In the genomic region with DNA sequence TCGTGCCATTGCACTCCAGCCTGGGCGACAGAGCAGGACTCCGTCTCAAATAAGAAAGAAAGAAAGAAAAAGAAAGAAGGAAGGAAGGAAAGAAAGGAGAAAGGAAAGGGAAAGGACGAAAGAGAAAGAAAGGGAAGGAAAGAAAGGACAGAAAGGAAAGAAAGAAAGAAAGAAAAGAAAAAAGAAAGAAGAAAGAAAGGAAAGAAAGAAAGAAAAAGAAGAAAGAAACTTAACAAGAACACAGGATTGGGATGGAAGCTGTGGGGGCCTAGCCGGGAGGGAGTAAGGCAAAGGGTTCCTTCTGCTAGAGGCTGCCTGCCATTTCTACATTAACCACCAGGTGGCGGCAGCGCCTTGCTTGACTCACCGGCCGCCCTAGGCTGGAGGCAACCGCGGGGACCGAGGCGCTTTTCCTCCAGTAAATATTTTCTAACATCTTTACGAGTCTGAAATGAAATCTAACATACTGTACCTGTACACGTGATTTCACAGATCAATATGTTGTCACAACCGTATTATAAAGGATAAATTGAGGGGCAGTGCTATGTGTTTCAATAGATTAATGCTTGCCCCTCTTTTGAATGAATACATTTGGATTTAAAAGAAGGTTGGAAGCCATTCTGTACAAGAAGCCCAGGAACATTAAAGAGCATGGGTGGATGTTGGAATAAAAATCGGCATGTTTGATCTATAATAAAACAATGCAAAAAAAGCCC, we compare ENCODE assay signal across 8 cellular contexts. TPM values are rescaled to one million over a fixed set of nuclear protein-coding genes. Genes with fewer than 3 reads are reported as not detected.
DNase-seq lines count a peak whose midpoint lies in the region; ATAC-seq and TF ChIP-seq lines count a peak whose summit lies in the region.

No MANE protein-coding gene starts in this region.

- H3K36me3 ChIP-seq in colonic mucosa (no peaks in the 10 kb centered on the region), left lung (peaks cover 0 to 39% of the 10 kb centered on the region in 2 donors)

- H3K4me3 ChIP-seq in colonic mucosa = no peak overlapping the region
- H3K4me3 ChIP-seq in left lung = peak overlapping the region in 1 of 2 donors; percentile 8

- DNase-seq in CD1c-positive myeloid dendritic cell (ENCODE audit: extremely low spot score) (peak; percentile 92), NCI-H82 (lab: John Stamatoyannopoulos, UW) (peak; percentile 94), colonic mucosa (peak; percentile 94), left lung (peak; percentile 89 to 97)
- DNase-seq in activated CD4-positive, alpha-beta T cell treated with anti-CD3 and anti-CD28 coated beads, Interleukin-2, amount 50 U/mL, for 24 hours (ENCODE audit: low read depth in 1 of 2, low spot score in 1 of 2) = peak; percentile 83 to 85
- peak; percentile 82 to 90 for DNase-seq in stimulated activated CD4-positive, alpha-beta T cell treated with anti-CD3 and anti-CD28 coated beads, Interleukin-4, amount 100 ng/mL, for 4 hours

- H3K9me3 ChIP-seq in colonic mucosa (no peaks in the 10 kb centered on the region), left lung (no peaks in the 10 kb centered on the region)

- intact Hi-C loops in colonic mucosa (cut with DNase I) (loop anchor here (2.0 kb wide), 1 partner anchor 202 kb away; no protein-coding TSS in a partner anchor), left lung (cut with DNase I) (loop anchor here in 1 of 2 donors (10.0 kb wide), 1 partner anchor 54 kb away; a partner anchor contains a TSS)

- peak; percentile 99 for TF ChIP-seq CTCF in colonic mucosa (IDR thresholded peaks at IDR 0.05)
- TF ChIP-seq CTCF in left lung (IDR thresholded peaks at IDR 0.05) = peak; percentile 98 to 99

- peak; percentile 46 for ATAC-seq in HG03097 (IDR thresholded peaks at IDR 0.05; ENCODE audit: low FRiP score, unreplicated experiment)
- ATAC-seq in left lung = peak; percentile 77
- ATAC-seq in GM18502 (IDR thresholded peaks at IDR 0.05; ENCODE audit: poor library complexity, unreplicated experiment) = no peak

- H3K4me1 ChIP-seq in colonic mucosa (no peaks in the 10 kb centered on the region), left lung (peaks cover 0 to 51% of the 10 kb centered on the region in 2 donors)

- H3K9ac ChIP-seq in colonic mucosa (ENCODE audit: low read depth in 2 of 2, low read length in 2 of 2) = peak overlapping the region in 1 of 2 donors; percentile 66

- H3K27ac ChIP-seq in colonic mucosa (no peak overlapping the region), left lung (peak overlapping the region in 1 of 2 donors; percentile 57)

- H3K27me3 ChIP-seq in colonic mucosa (no peaks in the 10 kb centered on the region), left lung (peaks cover 0 to 34% of the 10 kb centered on the region in 2 donors)

RNA-seq across cellular contexts. Expression of a gene that starts 6.1 kb away (rescaled TPM):
- under 1 TPM; 0.40 to 0.85 TPM for total RNA-seq in colonic mucosa
- 1 to 10 TPM; 3.0 to 3.6 TPM for total RNA-seq in left lung

RNA-seq across cellular contexts. Expression of a gene that starts 49.5 kb away (rescaled TPM):
- total RNA-seq in colonic mucosa (10 to 100 TPM; 25.6 to 46.7 TPM), left lung (10 to 100 TPM; 54.7 to 62.6 TPM)

RNA-seq across cellular contexts. Expression of a gene that starts 59.2 kb away (rescaled TPM):
- total RNA-seq in colonic mucosa (100 to 1,000 TPM in 1 of 2 donors, 10 to 100 TPM in 1; 46.2 to 124 TPM), left lung (10 to 100 TPM; 18.1 to 40.0 TPM)
